Comparison of ENCODE assay signal across 9 cellular contexts in genomic region chr19:32287811-32288227, GRCh38. TPM values are rescaled to one million over a fixed set of nuclear protein-coding genes. Genes with fewer than 3 reads are reported as not detected.
DNase-seq lines count a peak whose midpoint lies in the region; ATAC-seq and TF ChIP-seq lines count a peak whose summit lies in the region.
"Had no signal": no experiment of that assay in that cellular context is flagged by ENCODE, and none has a peak within 500 bp of the region (broad histone marks: within the 10 kb centered on the region; RNA-seq: fewer than 3 reads in every experiment).

No MANE protein-coding gene starts in this region.

- no peaks in the 10 kb centered on the region for H3K9me3 Mint-ChIP-seq in endodermal cell
- no peaks in the 10 kb centered on the region for H3K9me3 Mint-ChIP-seq in T-helper 2 cell treated with Interferon-gamma antibody and Interleukin-4, amounts not matched to agents 5 μg/mL and 100 μg/mL, for 36 hours

- H3K36me3 ChIP-seq in ACC112 (ENCODE audit: insufficient read depth, low read length) (no peaks in the 10 kb centered on the region), GM06990 (ENCODE audit: control insufficient read depth, insufficient read depth, low read length) (no peaks in the 10 kb centered on the region), OCI-LY3 (replicated peaks; ENCODE audit: low read depth, low read length) (no peaks in the 10 kb centered on the region), endodermal cell (ENCODE audit: control insufficient read depth, insufficient read depth, low read length) (no peaks in the 10 kb centered on the region)

- no peaks in the 10 kb centered on the region for H4K20me1 ChIP-seq in OCI-LY3 (ENCODE audit: insufficient read depth, low read length)

- no peaks in the 10 kb centered on the region for H3K4me1 ChIP-seq in ACC112 (ENCODE audit: control insufficient read depth, insufficient read depth, low read length, unreplicated experiment)
- H3K4me1 ChIP-seq in OCI-LY3 (ENCODE audit: low read length), result no peaks in the 10 kb centered on the region
- H3K4me1 ChIP-seq in endodermal cell (ENCODE audit: control insufficient read depth, insufficient read depth, low read length), result no peaks in the 10 kb centered on the region

- no peak overlapping the region for H3K27ac Mint-ChIP-seq in endodermal cell
- no peak overlapping the region for H3K27ac Mint-ChIP-seq in T-helper 2 cell treated with Interferon-gamma antibody and Interleukin-4, amounts not matched to agents 5 μg/mL and 100 μg/mL, for 36 hours

- H3K27me3 ChIP-seq in ACC112 (ENCODE audit: insufficient read depth, low read length), result peaks cover 7% of the 10 kb centered on the region; the same call in 1 of the 2 replicates
- no peaks in the 10 kb centered on the region for H3K27me3 ChIP-seq in GM06990 (replicated peaks; ENCODE audit: control insufficient read depth, insufficient read depth, low read length)
- no peaks in the 10 kb centered on the region for H3K27me3 ChIP-seq in OCI-LY3 (ENCODE audit: low read depth, low read length)
- H3K27me3 ChIP-seq in endodermal cell (ENCODE audit: control insufficient read depth, insufficient read depth, low read length, poor library complexity, severe bottlenecking), result no peaks in the 10 kb centered on the region

- peak overlapping the region; percentile 53 for H2AFZ ChIP-seq in ACC112 (ENCODE audit: low read length, unreplicated experiment)
- H2AFZ ChIP-seq in OCI-LY3 (ENCODE audit: low read depth, low read length), result no peak overlapping the region

- H3K4me3 ChIP-seq in ACC112 (ENCODE audit: low read depth, low read length), result peak overlapping the region; percentile 37
- H3K4me3 ChIP-seq in GM06990 (replicated peaks; ENCODE audit: low read depth, low read length), result no peak overlapping the region
- H3K4me3 ChIP-seq in OCI-LY3 (ENCODE audit: low read length), result no peak overlapping the region
- H3K4me3 ChIP-seq in endodermal cell (ENCODE audit: low read length), result no peak overlapping the region

- H3K4me2 ChIP-seq in OCI-LY3 (ENCODE audit: low read length), result no peak overlapping the region

- DNase-seq in GM06990 (ENCODE audit: extremely low read depth, insufficient read length) (no peak), endodermal cell (peak; percentile 92), lung microvascular endothelial cell (ENCODE audit: low read depth in 2 of 2) (peak; percentile 49 to 65), dedifferentiated amniotic fluid mesenchymal stem cell (ENCODE audit: extremely low spot score) (no peak)
- no peak for DNase-seq in T-helper 2 cell treated with Interferon-gamma antibody and Interleukin-4, amounts not matched to agents 5 μg/mL and 100 μg/mL, for 36 hours (ENCODE audit: low spot score)
- DNase-seq: naive B cell had no signal

- ATAC-seq in GM19397 (IDR thresholded peaks at IDR 0.05; ENCODE audit: unreplicated experiment), result no peak

- peak; percentile 32 for TF ChIP-seq CTCF in GM06990 (IDR thresholded peaks at IDR 0.05; ENCODE audit: insufficient read depth, low read length, poor library complexity, severe bottlenecking)
- peak; percentile 46 for TF ChIP-seq CTCF in OCI-LY3 (IDR thresholded peaks at IDR 0.05; ENCODE audit: low read depth, low read length)
- TF ChIP-seq CTCF in endodermal cell (conservative IDR thresholded peaks at IDR 0.05), result peak; percentile 78

- no peaks in the 10 kb centered on the region for H3K9me3 ChIP-seq in OCI-LY3 (ENCODE audit: insufficient read depth, low read length)
- H3K9me3 ChIP-seq in endodermal cell (ENCODE audit: control insufficient read depth, low read length), result no peaks in the 10 kb centered on the region

- H3K4me1 Mint-ChIP-seq in endodermal cell, result peaks cover 8% of the 10 kb centered on the region
- no peaks in the 10 kb centered on the region for H3K4me1 Mint-ChIP-seq in T-helper 2 cell treated with Interferon-gamma antibody and Interleukin-4, amounts not matched to agents 5 μg/mL and 100 μg/mL, for 36 hours (ENCODE audit: low read depth)

- no peak overlapping the region for H3K9ac ChIP-seq in OCI-LY3 (ENCODE audit: low read length)
- no peak overlapping the region for H3K9ac ChIP-seq in endodermal cell (ENCODE audit: extremely low read depth, low read length, poor library complexity, severe bottlenecking)

- H3K27ac ChIP-seq in ACC112 (ENCODE audit: low read depth, low read length), result no peak overlapping the region
- no peak overlapping the region for H3K27ac ChIP-seq in OCI-LY3 (ENCODE audit: low read length)
- no peak overlapping the region for H3K27ac ChIP-seq in endodermal cell (ENCODE audit: low read depth, low read length)

- H3K36me3 Mint-ChIP-seq in endodermal cell (ENCODE audit: low read depth), result no peaks in the 10 kb centered on the region
- no peaks in the 10 kb centered on the region for H3K36me3 Mint-ChIP-seq in T-helper 2 cell treated with Interferon-gamma antibody and Interleukin-4, amounts not matched to agents 5 μg/mL and 100 μg/mL, for 36 hours (ENCODE audit: low read depth)

- 34 to 44% methylated on average over 7 to 12 of the region's 12 CpGs for WGBS in endodermal cell (ENCODE audit: insufficient coverage in 1 of 2, insufficient read length in 1 of 2), 2 experiments

- H3K4me3 Mint-ChIP-seq in endodermal cell, result no peak overlapping the region
- H3K4me3 Mint-ChIP-seq in T-helper 2 cell treated with Interferon-gamma antibody and Interleukin-4, amounts not matched to agents 5 μg/mL and 100 μg/mL, for 36 hours, result no peak overlapping the region
- H3K4me3 Mint-ChIP-seq: naive B cell had no signal

- H3K27me3 Mint-ChIP-seq in endodermal cell (ENCODE audit: insufficient read depth), result peaks cover 3% of the 10 kb centered on the region
- H3K27me3 Mint-ChIP-seq in T-helper 2 cell treated with Interferon-gamma antibody and Interleukin-4, amounts not matched to agents 5 μg/mL and 100 μg/mL, for 36 hours (ENCODE audit: low read depth), result peaks cover 2% of the 10 kb centered on the region

- no peaks in the 10 kb centered on the region for H3K79me2 ChIP-seq in ACC112 (ENCODE audit: control insufficient read depth, insufficient read depth, low read length, unreplicated experiment)
- H3K79me2 ChIP-seq in OCI-LY3 (ENCODE audit: low read length), result no peaks in the 10 kb centered on the region

RNA-seq across cellular contexts. Expression of gene ZNF507, which starts 57.6 kb away (rescaled TPM):
- total RNA-seq in endodermal cell, result 10 to 100 TPM; 28.0 to 32.5 TPM
- polyA plus RNA-seq in endodermal cell (2013, experiment 1 of 2), result 22.0 TPM
- 21.6 TPM for polyA plus RNA-seq in endodermal cell (2013, experiment 2 of 2)
- 5.2 and 8.9 TPM in 2 replicates for total RNA-seq in lung microvascular endothelial cell

Comparison
In these comparisons a context has a peak if more than half of its experiments do, and no peak if none do; other contexts are left out.
1. DNase-seq: peak in endodermal cell (single experiment) and lung microvascular endothelial cell (2 of 2); none in GM06990 (single experiment), dedifferentiated amniotic fluid mesenchymal stem cell (single experiment) and T-helper 2 cell treated with Interferon-gamma antibody and Interleukin-4, amounts not matched to agents 5 μg/mL and 100 μg/mL, for 36 hours (single experiment).
2. Peak in every context shown above with its lines, with median percentiles within 50 percentile points of each other: CTCF ChIP-seq.